Comparison of ENCODE assay signal across 13 cellular contexts in genomic region chr4:120754590-120754989, GRCh38.
"Had no signal": no experiment of that assay in that cellular context is flagged by ENCODE, and none has a peak within 500 bp of the region (broad histone marks: within the 10 kb centered on the region; RNA-seq: fewer than 3 reads in every experiment).

No MANE protein-coding gene starts in this region.

- H3K27ac Mint-ChIP-seq: activated CD4-positive, alpha-beta memory T cell treated with anti-CD3 and anti-CD28 coated beads for 36 hours; activated naive CD8-positive, alpha-beta T cell treated with anti-CD3 and anti-CD28 coated beads, Interleukin-2, amount 10 ng/mL, durations not matched to agents 7 days and 5 days; activated T-cell treated with anti-CD3 and anti-CD28 coated beads, Interleukin-2, amount 50 U/mL, for 72 hours; stimulated activated memory B cell treated with anti-CD40 and anti-IgM and Interleukin-4, amounts not matched to agents 10 μg/mL and 1 μg/mL and 100 μg/mL, for 72 hours; T-helper 2 cell treated with Interferon-gamma antibody and Interleukin-4, amounts not matched to agents 5 μg/mL and 100 μg/mL, for 36 hours had no signal

- H3K9me3 ChIP-seq: transverse colon had no signal

- H3K4me3 ChIP-seq: esophagus squamous epithelium, transverse colon had no signal

- H3K36me3 Mint-ChIP-seq: stimulated activated memory B cell treated with anti-CD40 and anti-IgM and Interleukin-4, amounts not matched to agents 10 μg/mL and 1 μg/mL and 100 μg/mL, for 72 hours had no signal

- H3K27ac ChIP-seq: esophagus squamous epithelium, foreskin keratinocyte, parathyroid adenoma, transverse colon had no signal

- H3K36me3 ChIP-seq: transverse colon had no signal

- H3K27me3 Mint-ChIP-seq: activated naive CD8-positive, alpha-beta T cell treated with anti-CD3 and anti-CD28 coated beads, Interleukin-2, amount 10 ng/mL, durations not matched to agents 7 days and 5 days; stimulated activated memory B cell treated with anti-CD40 and anti-IgM and Interleukin-4, amounts not matched to agents 10 μg/mL and 1 μg/mL and 100 μg/mL, for 72 hours had no signal

- DNase-seq: activated CD4-positive, alpha-beta memory T cell treated with anti-CD3 and anti-CD28 coated beads for 36 hours; activated gamma-delta T cell treated with Interleukin-2 at 50 U/mL for 16 hours; activated naive CD8-positive, alpha-beta T cell treated with anti-CD3 and anti-CD28 coated beads, Interleukin-2, amount 10 ng/mL, durations not matched to agents 7 days and 5 days; activated T-cell treated with anti-CD3 and anti-CD28 coated beads, Interleukin-2, amount 50 U/mL, for 72 hours; esophagus squamous epithelium; foreskin keratinocyte; head of caudate nucleus; retina; SW 1271; transverse colon had no signal

- H3K4me1 Mint-ChIP-seq: stimulated activated memory B cell treated with anti-CD40 and anti-IgM and Interleukin-4, amounts not matched to agents 10 μg/mL and 1 μg/mL and 100 μg/mL, for 72 hours had no signal

- H3K27me3 ChIP-seq: esophagus squamous epithelium, foreskin keratinocyte, transverse colon had no signal

- H3K4me3 Mint-ChIP-seq: activated CD4-positive, alpha-beta memory T cell treated with anti-CD3 and anti-CD28 coated beads for 36 hours; activated naive CD8-positive, alpha-beta T cell treated with anti-CD3 and anti-CD28 coated beads, Interleukin-2, amount 10 ng/mL, durations not matched to agents 7 days and 5 days; activated T-cell treated with anti-CD3 and anti-CD28 coated beads, Interleukin-2, amount 50 U/mL, for 72 hours; stimulated activated memory B cell treated with anti-CD40 and anti-IgM and Interleukin-4, amounts not matched to agents 10 μg/mL and 1 μg/mL and 100 μg/mL, for 72 hours; T-helper 2 cell treated with Interferon-gamma antibody and Interleukin-4, amounts not matched to agents 5 μg/mL and 100 μg/mL, for 36 hours had no signal

- ATAC-seq: activated T-cell treated with anti-CD3 and anti-CD28 coated beads, Interleukin-2, amount 50 U/mL, for 72 hours; foreskin keratinocyte; stimulated activated memory B cell treated with anti-CD40 and anti-IgM and Interleukin-4, amounts not matched to agents 10 μg/mL and 1 μg/mL and 100 μg/mL, for 72 hours had no signal

- H3K4me1 ChIP-seq: esophagus squamous epithelium, foreskin keratinocyte, parathyroid adenoma, transverse colon had no signal
